In genomic region chr7:27144799-27145166, GRCh38 we compare ENCODE assay signal across 14 cellular contexts. TPM values are rescaled to one million over a fixed set of nuclear protein-coding genes. Genes with fewer than 3 reads are reported as not detected.
A peak's percentile ranks its signal among the peaks of the same experiment; 100 is the strongest.
DNase-seq lines count a peak whose midpoint lies in the region; ATAC-seq and TF ChIP-seq lines count a peak whose summit lies in the region.
"Had no signal": no experiment of that assay in that cellular context is flagged by ENCODE, and none has a peak within 500 bp of the region (broad histone marks: within the 10 kb centered on the region; RNA-seq: fewer than 3 reads in every experiment).

No MANE protein-coding gene starts in this region.

- TF ChIP-seq CTCF in ascending aorta (IDR thresholded peaks at IDR 0.05) (no peak), smooth muscle cell (IDR thresholded peaks at IDR 0.05; ENCODE audit: borderline replicate concordance, insufficient read depth, poor library complexity, severe bottlenecking) (no peak)

- intact Hi-C loops in ascending aorta (cut with DNase I), result loop anchor here (5.0 kb wide), 1 partner anchor 1287 kb away; no protein-coding TSS in a partner anchor

- no peaks in the 10 kb centered on the region for H3K79me2 ChIP-seq in smooth muscle cell (ENCODE audit: low read depth)

- no peaks in the 10 kb centered on the region for H3K9me3 ChIP-seq in ascending aorta
- no peaks in the 10 kb centered on the region for H3K9me3 ChIP-seq in smooth muscle cell (replicated peaks; ENCODE audit: low read depth)

- no peak overlapping the region for H2AFZ ChIP-seq in smooth muscle cell (ENCODE audit: low read depth)

- ATAC-seq in HG03135 (IDR thresholded peaks at IDR 0.05; ENCODE audit: unreplicated experiment) (no peak), HG02870 (IDR thresholded peaks at IDR 0.05; ENCODE audit: unreplicated experiment) (no peak)

- H3K4me3 ChIP-seq in ascending aorta, result peak overlapping the region in 1 of 2 donors; percentile 75
- no peak overlapping the region for H3K4me3 ChIP-seq in smooth muscle cell

- peak; percentile 70 for DNase-seq in DMS53 (lab: John Stamatoyannopoulos, UW)
- DNase-seq in ascending aorta (ENCODE audit: low spot score in 2 of 2), result peak in 1 of 2 donors; percentile 58
- DNase-seq in islet precursor cell, result peak; percentile 56
- DNase-seq in retina, result peak; percentile 59
- no peak for DNase-seq in smooth muscle cell (lab: John Stamatoyannopoulos, UW; ENCODE audit: unreplicated experiment)
- DNase-seq in AG08396 (ENCODE audit: low spot score), result no peak
- DNase-seq: activated CD4-positive, alpha-beta T cell treated with anti-CD3 and anti-CD28 coated beads for 1 hour; amniotic stem cell; NCI-H526 treated with DMSO at 0.1 percent for 48 hours; small intestine had no signal

- no peak overlapping the region for H3K4me2 ChIP-seq in smooth muscle cell
- H3K4me2 ChIP-seq: KMS-11 had no signal

- 26% methylated on average over 28 of the region's 31 CpGs for WGBS in smooth muscle cell (ENCODE audit: low lambda C conversion rate)

- H3F3A ChIP-seq in smooth muscle cell (ENCODE audit: low read depth), result no peaks in the 10 kb centered on the region

- H3K27ac ChIP-seq in ascending aorta (peak overlapping the region; percentile 36 to 40), smooth muscle cell (ENCODE audit: low read depth) (no peak overlapping the region)
- H3K27ac ChIP-seq: KMS-11 had no signal

- H3K36me3 ChIP-seq in ascending aorta (peaks cover 0 to 17% of the 10 kb centered on the region in 2 donors), smooth muscle cell (ENCODE audit: low read depth) (no peaks in the 10 kb centered on the region)

- H3K4me1 ChIP-seq in ascending aorta, result peaks cover 0 to 14% of the 10 kb centered on the region in 2 donors
- H3K4me1 ChIP-seq in smooth muscle cell (ENCODE audit: low read depth), result peaks cover 7% of the 10 kb centered on the region

- H3K27me3 ChIP-seq in ascending aorta (no peaks in the 10 kb centered on the region), smooth muscle cell (ENCODE audit: low read depth) (peaks cover 100% of the 10 kb centered on the region)

- H4K20me1 ChIP-seq in smooth muscle cell (ENCODE audit: low read depth), result no peaks in the 10 kb centered on the region

- H3K9ac ChIP-seq in smooth muscle cell (ENCODE audit: low read depth), result no peak overlapping the region
- H3K9ac ChIP-seq: KMS-11 had no signal

RNA-seq across cellular contexts. Expression of gene HOXA5, which starts 1.3 kb away (rescaled TPM):
- total RNA-seq in ascending aorta (22.0 TPM), smooth muscle cell (0.67 and 2.1 TPM in 2 replicates)
- polyA plus RNA-seq in smooth muscle cell, result 0.11 and 0.98 TPM in 2 replicates
- total RNA-seq: temporal lobe had no signal

RNA-seq across cellular contexts. Expression of gene HOXA6, which starts 2.8 kb away (rescaled TPM):
- total RNA-seq in ascending aorta (15.3 TPM), smooth muscle cell (0.58 TPM in 1 of 2 replicates, not detected in the other)
- 0.56 TPM in 1 of 2 replicates, not detected in the other for polyA plus RNA-seq in smooth muscle cell
- total RNA-seq: temporal lobe had no signal

RNA-seq across cellular contexts. Expression of gene HOXA3, which starts 7.6 kb away (rescaled TPM):
- total RNA-seq in ascending aorta, result 14.4 TPM
- 0.13 TPM in 1 of 2 replicates, not detected in the other for total RNA-seq in smooth muscle cell
- polyA plus RNA-seq in smooth muscle cell, result 0.31 and 0.83 TPM in 2 replicates
- total RNA-seq: temporal lobe had no signal

RNA-seq across cellular contexts. Expression of gene HOXA7, which starts 11.7 kb away (rescaled TPM):
- total RNA-seq in ascending aorta (12.0 TPM), smooth muscle cell (0.72 TPM in 1 of 2 replicates, not detected in the other)
- 1.2 and 1.6 TPM in 2 replicates for polyA plus RNA-seq in smooth muscle cell
- total RNA-seq: temporal lobe had no signal

RNA-seq across cellular contexts. Expression of gene HOXA4, which starts 14.2 kb away (rescaled TPM):
- total RNA-seq in ascending aorta (2.1 TPM), smooth muscle cell (1.4 TPM in 1 of 2 replicates, not detected in the other)
- 0.22 TPM in 1 of 2 replicates, not detected in the other for polyA plus RNA-seq in smooth muscle cell
- total RNA-seq: temporal lobe had no signal

Comparison
In these comparisons a context has a peak if more than half of its experiments do, and no peak if none do; other contexts are left out.
1. DNase-seq: peak in DMS53 (single experiment), islet precursor cell (single experiment) and retina (single experiment); none in smooth muscle cell (single experiment) and AG08396 (single experiment).
2. RNA of gene HOXA6, which starts 2.8 kb away (total RNA-seq): 15.3 TPM in ascending aorta (single experiment); 0.58 TPM in smooth muscle cell; every median in the first group is over 10 times any median in the second.
3. RNA of gene HOXA3, which starts 7.6 kb away (total RNA-seq): 14.4 TPM in ascending aorta (single experiment); 0.13 TPM in smooth muscle cell; every median in the first group is over 10 times any median in the second.